27 cellular contexts compared by ENCODE assay signal in the genomic region with DNA sequence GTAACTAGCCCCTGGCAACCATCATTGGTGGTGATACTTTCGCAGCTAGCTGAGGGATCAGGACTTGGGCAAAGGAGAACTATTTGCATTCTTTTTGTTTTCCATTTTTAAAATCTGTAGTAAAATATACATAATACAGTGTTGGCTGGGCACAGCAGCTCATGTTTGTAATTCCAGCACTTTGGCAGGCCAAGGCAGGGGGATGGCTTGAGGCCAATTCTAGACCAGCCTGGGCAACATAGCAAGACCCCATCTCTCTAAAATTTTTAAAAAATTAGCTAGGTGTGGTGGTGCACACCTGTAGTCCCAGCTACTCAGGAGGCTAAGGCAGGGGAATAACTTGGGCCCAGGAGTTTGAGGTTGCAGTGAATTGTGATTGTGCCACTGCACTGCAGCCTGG. TPM values are rescaled to one million over a fixed set of nuclear protein-coding genes. Genes with fewer than 3 reads are reported as not detected.
DNase-seq lines count a peak whose midpoint lies in the region; ATAC-seq, FAIRE-seq and TF ChIP-seq lines count a peak whose summit lies in the region.
"Had no signal": no experiment of that assay in that cellular context is flagged by ENCODE, and none has a peak within 500 bp of the region (broad histone marks: within the 10 kb centered on the region; RNA-seq: fewer than 3 reads in every experiment).

No MANE protein-coding gene starts in this region.

- H2AK5ac ChIP-seq in mesendoderm (ENCODE audit: low read length): no peak overlapping the region

- TF ChIP-seq POLR2A in HepG2 (IDR thresholded peaks at IDR 0.05; ENCODE audit: insufficient read depth in 1 of 2, low read depth in 2 of 2, low read length in 2 of 2): no peak
- TF ChIP-seq POLR2A in right lobe of liver (IDR thresholded peaks at IDR 0.05): no peak

- no peak overlapping the region for H3K4me2 ChIP-seq in HepG2 (ENCODE audit: low read depth, low read length)
- H3K4me2 ChIP-seq in mesendoderm (ENCODE audit: low read length): no peak overlapping the region
- H3K4me2 ChIP-seq: BLaER1 had no signal

- no peak overlapping the region for H3K23ac ChIP-seq in mesendoderm (ENCODE audit: low read length)

- H4K5ac ChIP-seq in mesendoderm (ENCODE audit: low read length): no peak overlapping the region

- TF ChIP-seq CTCF in HepG2 (CRISPR knock-in tag; IDR thresholded peaks at IDR 0.05): no peak
- no peak for TF ChIP-seq CTCF in right lobe of liver (IDR thresholded peaks at IDR 0.05)
- TF ChIP-seq CTCF in WTC11 (IDR thresholded peaks at IDR 0.05): no peak
- TF ChIP-seq CTCF in colonic mucosa (IDR thresholded peaks at IDR 0.05): no peak

- no peak overlapping the region for H2BK15ac ChIP-seq in mesendoderm (replicated peaks; ENCODE audit: low read depth)

- H3K9ac ChIP-seq in HepG2 (ENCODE audit: insufficient read depth, low read depth, low read length): no peak overlapping the region
- no peak overlapping the region for H3K9ac ChIP-seq in mesendoderm (ENCODE audit: low read length)
- no peak overlapping the region for H3K9ac ChIP-seq in colonic mucosa (ENCODE audit: low read depth in 2 of 2, low read length in 2 of 2)
- H3K9ac ChIP-seq: BLaER1 had no signal

- H3K27ac ChIP-seq in HepG2 (ENCODE audit: extremely low read length, insufficient read depth, low read length): no peak overlapping the region
- H3K27ac ChIP-seq in right lobe of liver: no peak overlapping the region
- no peak overlapping the region for H3K27ac ChIP-seq in mesendoderm (ENCODE audit: low read depth, low read length)
- H3K27ac ChIP-seq in colonic mucosa: no peak overlapping the region
- H3K27ac ChIP-seq: 22Rv1, BLaER1 had no signal

- H3K36me3 ChIP-seq in HepG2 (replicated peaks in 1 of 2; ENCODE audit: control insufficient read depth in 1 of 2, insufficient read depth in 2 of 2, low read length in 2 of 2) (no peaks in the 10 kb centered on the region; a peak in 1 of 5 replicates), right lobe of liver (no peaks in the 10 kb centered on the region), mesendoderm (ENCODE audit: control insufficient read depth, insufficient read depth, low read length) (no peaks in the 10 kb centered on the region), colonic mucosa (no peaks in the 10 kb centered on the region)
- H3K36me3 ChIP-seq: BLaER1 had no signal

- H4K8ac ChIP-seq in mesendoderm (ENCODE audit: low read depth, low read length): peak overlapping the region; percentile 76

- CTCF ChIA-PET in HepG2 (lab: Yijun Ruan, JAX; ENCODE audit: low intra/inter-chr PET ratio, low total read pairs): no interaction called here
- CTCF ChIA-PET in WTC11 (lab: Charles Lee): no interaction called here

- no peak for ATAC-seq in HepG2
- ATAC-seq in right lobe of liver: no peak
- ATAC-seq in WTC11: no peak
- ATAC-seq: GM12878 had no signal

- DNase-seq in HepG2 (ENCODE audit: low spot score) (no peak), right lobe of liver (no peak), WTC11 (ENCODE audit: low spot score) (no peak), mesendoderm (no peak), colonic mucosa (no peak), HPDE6-E6E7 (ENCODE audit: extremely low spot score) (no peak)
- DNase-seq: ACHN; BE2C; C1 segment of cervical spinal cord; CD4-positive, alpha-beta memory T cell; CD4-positive, CD25-positive, alpha-beta regulatory T cell; CD8-positive, alpha-beta memory T cell; COR-L47; DMS 273 treated with DMSO at 0.1 percent for 48 hours; DMS153; DMS53; DMS79; DND-41; EL; GDM1 had no signal

- BruUV-seq in HepG2 (replicated peaks; lab: Mats Ljungman, UMichigan): no TSS peak

- no peaks in the 10 kb centered on the region for H3K9me3 ChIP-seq in HepG2 (ENCODE audit: low read length)
- H3K9me3 ChIP-seq in right lobe of liver: no peaks in the 10 kb centered on the region
- no peaks in the 10 kb centered on the region for H3K9me3 ChIP-seq in colonic mucosa
- H3K9me3 ChIP-seq: BE2C, BLaER1 had no signal

- POLR2A ChIA-PET in HepG2 (lab: Yijun Ruan, JAX): no interaction called here
- POLR2A ChIA-PET in WTC11 (lab: Charles Lee): no interaction called here

- in situ Hi-C loops in HepG2 (cut with HindIII; ENCODE audit: extremely low pct_ligation_motif_present, low pct_unique_long_range_greater_than_20kb): no loop called here

- H3K79me1 ChIP-seq in mesendoderm (ENCODE audit: low read length): peaks cover 7% of the 10 kb centered on the region

- H3K4ac ChIP-seq in mesendoderm (ENCODE audit: low read depth, low read length): no peak overlapping the region

- no peaks in the 10 kb centered on the region for H3K27me3 Mint-ChIP-seq in WTC11 (ENCODE audit: low read depth)
- H3K27me3 Mint-ChIP-seq: CD4-positive, alpha-beta memory T cell; CD4-positive, CD25-positive, alpha-beta regulatory T cell; CD8-positive, alpha-beta memory T cell had no signal

- H3K9me3 Mint-ChIP-seq in WTC11: no peaks in the 10 kb centered on the region
- H3K9me3 Mint-ChIP-seq: CD14-positive monocyte; CD4-positive, alpha-beta memory T cell; CD8-positive, alpha-beta memory T cell had no signal

- no peaks in the 10 kb centered on the region for H3K79me2 ChIP-seq in HepG2 (ENCODE audit: insufficient read depth, low read length)
- H3K79me2 ChIP-seq in mesendoderm (ENCODE audit: control insufficient read depth, insufficient read depth, low read length): peaks cover 10% of the 10 kb centered on the region

- no peak overlapping the region for H3K4me3 Mint-ChIP-seq in WTC11
- H3K4me3 Mint-ChIP-seq: CD14-positive monocyte; CD4-positive, alpha-beta memory T cell; CD4-positive, CD25-positive, alpha-beta regulatory T cell; CD8-positive, alpha-beta memory T cell had no signal

- H3K4me1 Mint-ChIP-seq in WTC11: peaks cover 15% of the 10 kb centered on the region

- FAIRE-seq in HepG2 (lab: Jason Lieb, UNC): no peak
- FAIRE-seq: A204.1, GM12878, GM12892, GM18507 had no signal

- H2AFZ ChIP-seq in HepG2 (ENCODE audit: low read length): no peak overlapping the region

- TF ChIP-seq EP300 in HepG2 (IDR thresholded peaks at IDR 0.05; ENCODE audit: low read depth in 2 of 2, low read length in 2 of 2): no peak
- TF ChIP-seq EP300 in HepG2 (CRISPR knock-in tag; IDR thresholded peaks at IDR 0.05; ENCODE audit: borderline replicate concordance): no peak

- H3K4me3 ChIP-seq in HepG2 (replicated peaks in 1 of 3; ENCODE audit: insufficient read depth in 1 of 3, low read depth in 2 of 3, low read length in 3 of 3) (no peak overlapping the region), right lobe of liver (no peak overlapping the region), mesendoderm (ENCODE audit: low read length) (no peak overlapping the region), colonic mucosa (no peak overlapping the region)
- H3K4me3 ChIP-seq: BLaER1, GM12878 had no signal

- H3K56ac ChIP-seq in mesendoderm (ENCODE audit: low read length): no peak overlapping the region

- H3K27me3 ChIP-seq in HepG2 (ENCODE audit: control insufficient read depth in 1 of 2, insufficient read depth in 2 of 2, low read length in 2 of 2) (no peaks in the 10 kb centered on the region), right lobe of liver (no peaks in the 10 kb centered on the region), mesendoderm (ENCODE audit: insufficient read depth, low read length, poor library complexity) (no peaks in the 10 kb centered on the region), colonic mucosa (no peaks in the 10 kb centered on the region)
- H3K27me3 ChIP-seq: BE2C, BLaER1 had no signal

- H3K27ac Mint-ChIP-seq in WTC11: no peak overlapping the region
- H3K27ac Mint-ChIP-seq: CD14-positive monocyte had no signal

- no peak overlapping the region for H2BK120ac ChIP-seq in mesendoderm (ENCODE audit: low read depth, low read length)

- H4K20me1 ChIP-seq in HepG2 (ENCODE audit: insufficient read depth, low read length): no peaks in the 10 kb centered on the region
- H4K20me1 ChIP-seq: BLaER1 had no signal

- H3K36me3 Mint-ChIP-seq in WTC11: no peaks in the 10 kb centered on the region; the same call in 1 of the 2 replicates

- TF ChIP-seq RAD21 in HepG2 (CRISPR knock-in tag; IDR thresholded peaks at IDR 0.05): no peak

- WGBS in HepG2 (ENCODE audit: low lambda C conversion rate): 91% methylated on average over 1 of the region's 1 CpG
- 93% methylated on average over 1 of the region's 1 CpG for WGBS in right lobe of liver (ENCODE audit: insufficient coverage, low coverage, low lambda C conversion rate, missing lambda C conversion rate)
- WGBS in mesendoderm (ENCODE audit: extremely low coverage, insufficient coverage, low lambda C conversion rate): no CpG with 5 or more reads among the region's 1 CpG

- intact Hi-C loops in HepG2 (cut with micrococcal nuclease; ENCODE audit: unreplicated experiment) (no loop called here), right lobe of liver (cut with DNase I) (no loop called here), colonic mucosa (cut with DNase I) (no loop called here)

- no peak overlapping the region for H2BK5ac ChIP-seq in mesendoderm (ENCODE audit: low read length)

- H3K18ac ChIP-seq in mesendoderm (ENCODE audit: low read length): no peak overlapping the region

- no peaks in the 10 kb centered on the region for H3K4me1 ChIP-seq in HepG2 (ENCODE audit: insufficient read depth, low read length)
- no peaks in the 10 kb centered on the region for H3K4me1 ChIP-seq in right lobe of liver
- no peaks in the 10 kb centered on the region for H3K4me1 ChIP-seq in mesendoderm (ENCODE audit: control insufficient read depth, low read depth, low read length)
- no peaks in the 10 kb centered on the region for H3K4me1 ChIP-seq in colonic mucosa
- H3K4me1 ChIP-seq: BE2C, BLaER1 had no signal

RNA-seq across cellular contexts. Expression of a gene that starts 20.0 kb away (rescaled TPM):
- total RNA-seq in HepG2 (2016; rRNA removed; fragmentation: Illumina TruSeq; extraction: Trizol) (10.0 and 17.4 TPM in 2 replicates), right lobe of liver (1 to 10 TPM; 6.3 to 9.4 (median 7.3) TPM), WTC11 (2021) (35.4 to 37.8 TPM (median 37.4 TPM) in 3 replicates), colonic mucosa (10 to 100 TPM; 24.4 to 30.9 TPM)
- 3.0 and 4.3 TPM in 2 replicates for total RNA-seq in HepG2 (2016; cell fraction: cytosol; rRNA removed; fragmentation: Illumina TruSeq; extraction: Trizol; ENCODE audit: low read depth)
- 9.8 and 15.5 TPM in 2 replicates for total RNA-seq in HepG2 (2016; cell fraction: insoluble cytoplasmic fraction; rRNA removed; fragmentation: Illumina TruSeq; extraction: Trizol)
- total RNA-seq in HepG2 (2016; cell fraction: membrane; rRNA removed; fragmentation: Illumina TruSeq; extraction: Trizol): 5.3 and 5.4 TPM in 2 replicates
- total RNA-seq in HepG2 (2016; cell fraction: nucleus; rRNA removed; fragmentation: Illumina TruSeq; extraction: Trizol): 8.8 and 11.1 TPM in 2 replicates
- polyA plus RNA-seq in HepG2 (2011; rRNA removed): 5.7 and 7.6 TPM in 2 replicates
- polyA plus RNA-seq in HepG2 (2011; cell fraction: cytosol; rRNA removed): 3.4 and 5.0 TPM in 2 replicates
- 3.2 and 4.1 TPM in 2 replicates for polyA plus RNA-seq in HepG2 (2011; cell fraction: nucleus; rRNA removed)
- 9.7 and 12.0 TPM in 2 replicates for polyA plus RNA-seq in HepG2 (2012)
- polyA plus RNA-seq in HepG2 (2016; cell fraction: cytosol; fragmentation: Illumina TruSeq; extraction: Trizol; ENCODE audit: low read depth): 1.1 and 1.2 TPM in 2 replicates
- 27.1 and 28.3 TPM in 2 replicates for polyA plus RNA-seq in HepG2 (2016; cell fraction: insoluble cytoplasmic fraction; fragmentation: Illumina TruSeq; extraction: Trizol; ENCODE audit: low read depth)
- polyA plus RNA-seq in HepG2 (2016; cell fraction: membrane; fragmentation: Illumina TruSeq; extraction: Trizol; ENCODE audit: low read depth): 5.2 and 5.6 TPM in 2 replicates
- polyA plus RNA-seq in HepG2 (2016; cell fraction: nucleus; fragmentation: Illumina TruSeq; extraction: Trizol; ENCODE audit: insufficient read depth, low read depth): 17.1 and 17.2 TPM in 2 replicates
- 3.8 and 10.5 TPM in 2 replicates for polyA minus RNA-seq in HepG2 (2011; rRNA and poly(A)+ RNA removed; ENCODE audit: low replicate concordance)
- polyA minus RNA-seq in HepG2 (2011; cell fraction: cytosol; rRNA and poly(A)+ RNA removed): 4.2 and 4.7 TPM in 2 replicates
- polyA minus RNA-seq in HepG2 (2011; cell fraction: nucleus; rRNA and poly(A)+ RNA removed): 7.3 and 8.1 TPM in 2 replicates
- 31.9 TPM for polyA plus RNA-seq in mesendoderm (2013, experiment 1 of 2)
- 32.5 TPM for polyA plus RNA-seq in mesendoderm (2013, experiment 2 of 2)
